ENCODE assay signal across 14 cellular contexts in the genomic region with DNA sequence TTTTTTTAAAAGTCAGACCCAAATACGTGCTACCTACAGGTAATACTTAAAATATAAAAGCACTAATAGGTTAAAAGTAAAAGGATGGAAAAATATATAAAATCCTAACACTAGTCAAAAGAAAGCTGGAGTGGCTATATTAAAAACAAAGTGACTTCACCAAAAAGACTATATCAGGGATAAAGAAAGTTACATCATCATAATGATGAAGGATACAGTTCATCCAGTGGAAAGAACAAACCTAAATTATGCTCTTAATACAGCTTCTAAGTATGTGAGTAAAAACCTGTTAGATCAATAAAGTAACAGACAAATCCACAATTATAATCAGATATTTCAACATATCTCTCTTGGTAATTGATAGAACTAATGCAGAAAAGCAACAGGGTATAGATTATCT. TPM values are rescaled to one million over a fixed set of nuclear protein-coding genes. Genes with fewer than 3 reads are reported as not detected.
DNase-seq lines count a peak whose midpoint lies in the region; ATAC-seq and TF ChIP-seq lines count a peak whose summit lies in the region.
"Had no signal": no experiment of that assay in that cellular context is flagged by ENCODE, and none has a peak within 500 bp of the region (broad histone marks: within the 10 kb centered on the region; RNA-seq: fewer than 3 reads in every experiment).

No MANE protein-coding gene starts in this region.

- H3K36me3 ChIP-seq in DND-41 (ENCODE audit: insufficient read depth, low read length) (no peaks in the 10 kb centered on the region; the same call in 1 of the 2 replicates), brain microvascular endothelial cell (replicated peaks) (no peaks in the 10 kb centered on the region)
- H3K36me3 ChIP-seq: spleen, transverse colon had no signal

- H3K27ac ChIP-seq in DND-41 (ENCODE audit: low read length): no peak overlapping the region
- no peak overlapping the region for H3K27ac ChIP-seq in brain microvascular endothelial cell

- no peak overlapping the region for H2AFZ ChIP-seq in DND-41 (ENCODE audit: low read depth, low read length)

- peaks cover 45% of the 10 kb centered on the region for H3K79me2 ChIP-seq in DND-41 (ENCODE audit: insufficient read depth, low read length)

- in situ Hi-C loops in brain microvascular endothelial cell (cut with HindIII; ENCODE audit: low pct_ligation_motif_present, low sequenced_read_pairs): no loop called here

- peaks cover 36% of the 10 kb centered on the region for H3K4me1 ChIP-seq in DND-41 (ENCODE audit: insufficient read depth, low read length)

- H3K27me3 Mint-ChIP-seq in IgD-negative memory B cell (no peaks in the 10 kb centered on the region), nephron (ENCODE audit: low read depth) (no peaks in the 10 kb centered on the region)
- no peaks in the 10 kb centered on the region for H3K27me3 Mint-ChIP-seq in activated naive CD8-positive, alpha-beta T cell
- peaks cover 11 to 17% of the 10 kb centered on the region in 2 donors for H3K27me3 Mint-ChIP-seq in natural killer cell treated with Interleukin-12 subunit alpha and Interleukin-12 subunit beta and Interleukin-15 and Interleukin-18, amount 100 ng/mL, for 72 hours

- peaks cover 30 to 43% (median 35%) of the 10 kb centered on the region in 3 donors for H3K4me1 Mint-ChIP-seq in IgD-negative memory B cell
- H3K4me1 Mint-ChIP-seq in activated naive CD8-positive, alpha-beta T cell (ENCODE audit: low read depth): peaks cover 43% of the 10 kb centered on the region
- H3K4me1 Mint-ChIP-seq in nephron: peaks cover 21% of the 10 kb centered on the region
- peaks cover 35 to 38% of the 10 kb centered on the region in 2 donors for H3K4me1 Mint-ChIP-seq in natural killer cell treated with Interleukin-12 subunit alpha and Interleukin-12 subunit beta and Interleukin-15 and Interleukin-18, amount 100 ng/mL, for 72 hours (ENCODE audit: low read depth in 2 of 2)

- H3K9me3 Mint-ChIP-seq in IgD-negative memory B cell (peaks cover 0 to 19% (median 12%) of the 10 kb centered on the region in 3 donors), nephron (peaks cover 64% of the 10 kb centered on the region)
- peaks cover 9% of the 10 kb centered on the region for H3K9me3 Mint-ChIP-seq in activated naive CD8-positive, alpha-beta T cell (ENCODE audit: low read depth)
- peaks cover 9% of the 10 kb centered on the region for H3K9me3 Mint-ChIP-seq in natural killer cell treated with Interleukin-12 subunit alpha and Interleukin-12 subunit beta and Interleukin-15 and Interleukin-18, amount 100 ng/mL, for 72 hours

- H3K27me3 ChIP-seq in DND-41 (ENCODE audit: insufficient read depth, low read length, poor library complexity) (no peaks in the 10 kb centered on the region), brain microvascular endothelial cell (replicated peaks) (no peaks in the 10 kb centered on the region)
- H3K27me3 ChIP-seq: spleen had no signal

- H3K36me3 Mint-ChIP-seq in IgD-negative memory B cell: peaks cover 6% of the 10 kb centered on the region
- H3K36me3 Mint-ChIP-seq in activated naive CD8-positive, alpha-beta T cell: peaks cover 20% of the 10 kb centered on the region
- peaks cover 51% of the 10 kb centered on the region for H3K36me3 Mint-ChIP-seq in nephron (ENCODE audit: low read depth)
- H3K36me3 Mint-ChIP-seq in natural killer cell treated with Interleukin-12 subunit alpha and Interleukin-12 subunit beta and Interleukin-15 and Interleukin-18, amount 100 ng/mL, for 72 hours: peaks cover 16% of the 10 kb centered on the region

- peaks cover 13% of the 10 kb centered on the region for H3K9me3 ChIP-seq in DND-41 (ENCODE audit: insufficient read depth, low read length, severe bottlenecking)

- DNase-seq in DND-41: no peak
- no peak for DNase-seq in brain microvascular endothelial cell
- no peak for DNase-seq in foreskin melanocyte
- no peak for DNase-seq in natural killer cell treated with Interleukin-12 subunit alpha and Interleukin-12 subunit beta and Interleukin-15 and Interleukin-18, amount 100 ng/mL, for 72 hours (ENCODE audit: low spot score)
- DNase-seq: DMS 273 treated with DMSO at 0.1 percent for 48 hours, islet precursor cell, NCI-H1417, NCI-H446, spleen, transverse colon had no signal

- TF ChIP-seq CTCF in DND-41 (IDR thresholded peaks at IDR 0.05; ENCODE audit: borderline replicate concordance, extremely low read depth, low read length, poor library complexity, severe bottlenecking) (no peak), nephron (IDR thresholded peaks at IDR 0.05; ENCODE audit: unreplicated experiment in 3 of 3) (no peak), brain microvascular endothelial cell (IDR thresholded peaks at IDR 0.05; ENCODE audit: low read depth, low read length, missing control alignments) (no peak)

- no peak overlapping the region for H3K27ac Mint-ChIP-seq in IgD-negative memory B cell
- H3K27ac Mint-ChIP-seq in activated naive CD8-positive, alpha-beta T cell: peak overlapping the region; percentile 96
- H3K27ac Mint-ChIP-seq in nephron: no peak overlapping the region
- no peak overlapping the region for H3K27ac Mint-ChIP-seq in natural killer cell treated with Interleukin-12 subunit alpha and Interleukin-12 subunit beta and Interleukin-15 and Interleukin-18, amount 100 ng/mL, for 72 hours

- H4K20me1 ChIP-seq in DND-41 (ENCODE audit: insufficient read depth, low read length): no peaks in the 10 kb centered on the region

- ATAC-seq in DND-41 (ENCODE audit: insufficient read depth, low read depth): no peak
- ATAC-seq in natural killer cell treated with Interleukin-12 subunit alpha and Interleukin-12 subunit beta and Interleukin-15 and Interleukin-18, amount 100 ng/mL, for 72 hours: no peak
- ATAC-seq: activated CD4-positive, CD25-positive, alpha-beta regulatory T cell treated with anti-CD3 and anti-CD28 coated beads, Interleukin-2, amount 50 U/mL, for 24 hours had no signal

- H3K4me2 ChIP-seq in DND-41 (ENCODE audit: insufficient read depth, low read length): peak overlapping the region; percentile 90

- H3K9ac ChIP-seq in DND-41 (ENCODE audit: low read depth, low read length): peak overlapping the region; percentile 65; the same call in 1 of the 2 replicates

- peak overlapping the region; percentile 96 to 100 (median 100) for H3K4me3 Mint-ChIP-seq in IgD-negative memory B cell
- H3K4me3 Mint-ChIP-seq in activated naive CD8-positive, alpha-beta T cell: peak overlapping the region; percentile 98
- peak overlapping the region; percentile 99 to 100 (median 99) for H3K4me3 Mint-ChIP-seq in nephron
- H3K4me3 Mint-ChIP-seq in natural killer cell treated with Interleukin-12 subunit alpha and Interleukin-12 subunit beta and Interleukin-15 and Interleukin-18, amount 100 ng/mL, for 72 hours: no peak overlapping the region

- H3K4me3 ChIP-seq in DND-41 (ENCODE audit: low read depth in 1 of 2, low read length in 2 of 2) (peak overlapping the region in 1 of 2 experiments; percentile 69; a peak in 2 of 4 replicates), brain microvascular endothelial cell (ENCODE audit: low read depth, low read length) (no peak overlapping the region)

RNA-seq across cellular contexts. Expression of a gene that starts 1.1 kb away (rescaled TPM):
- 10.8 TPM for polyA plus RNA-seq in IgD-negative memory B cell
- 10 to 100 TPM; 30.7 to 35.2 TPM for total RNA-seq in natural killer cell treated with Interleukin-12 subunit alpha and Interleukin-12 subunit beta and Interleukin-15 and Interleukin-18, amount 100 ng/mL, for 72 hours

RNA-seq across cellular contexts. Expression of a gene that starts 33.6 kb away (rescaled TPM):
- polyA plus RNA-seq in IgD-negative memory B cell: 9.6 TPM
- 10 to 100 TPM; 24.2 to 26.3 TPM for total RNA-seq in natural killer cell treated with Interleukin-12 subunit alpha and Interleukin-12 subunit beta and Interleukin-15 and Interleukin-18, amount 100 ng/mL, for 72 hours
